Comparison of ENCODE assay signal across 22 cellular contexts in the genomic region with DNA sequence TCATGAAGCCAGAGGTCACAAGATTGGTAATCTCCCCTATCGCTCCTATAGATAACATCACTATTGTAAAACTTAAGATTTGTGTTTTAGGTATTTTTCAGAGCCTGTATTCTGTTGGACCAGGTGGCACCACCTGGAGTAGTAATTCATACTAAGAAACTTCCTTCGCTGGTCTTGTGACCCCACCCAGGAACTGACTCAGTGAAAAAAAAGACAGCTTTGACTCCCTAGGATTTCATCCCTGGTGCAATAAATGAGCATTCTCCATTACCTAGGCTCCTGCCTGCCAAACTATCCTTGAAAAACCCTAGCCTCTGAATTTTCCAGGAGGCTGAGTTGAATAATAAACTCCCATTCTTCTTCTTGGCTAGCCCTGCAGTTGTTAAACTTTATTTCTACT. TPM values are rescaled to one million over a fixed set of nuclear protein-coding genes. Genes with fewer than 3 reads are reported as not detected.
"Had no signal": no experiment of that assay in that cellular context is flagged by ENCODE, and none has a peak within 500 bp of the region (broad histone marks: within the 10 kb centered on the region; RNA-seq: fewer than 3 reads in every experiment).

No MANE protein-coding gene starts in this region.

- H3K36me3 ChIP-seq: esophagus muscularis mucosa had no signal

- H3K9me3 Mint-ChIP-seq: T-helper 1 cell treated with Interleukin-12 subunit alpha and Interleukin-12 subunit beta and Interleukin-4 antibody, amounts not matched to agents 30 μg/mL and 1 μg/mL, for 36 hours had no signal

- H3K27me3 ChIP-seq: esophagus muscularis mucosa had no signal

- DNase-seq: activated CD4-positive, alpha-beta T cell treated with anti-CD3 and anti-CD28 coated beads, Interleukin-2, amount 50 U/mL, for 1 hour; activated CD4-positive, CD25-positive, alpha-beta regulatory T cell treated with anti-CD3 and anti-CD28 coated beads, Interleukin-2, amount 50 U/mL, for 72 hours; activated CD8-positive, alpha-beta memory T cell treated with anti-CD3 and anti-CD28 coated beads, Interleukin-2, amount 50 U/mL, for 48 hours; activated effector memory CD4-positive, alpha-beta T cell treated with anti-CD3 and anti-CD28 coated beads, Interleukin-2, amount 50 U/mL, for 16 hours; activated naive CD4-positive, alpha-beta T cell treated with anti-CD3 and anti-CD28 coated beads, Interleukin-2, amount 50 U/mL, for 16 hours; activated T-cell treated with anti-CD3 and anti-CD28 coated beads, Interleukin-2, amount 50 U/mL, for 48 hours; aorta; cortex of kidney; effector CD4-positive, alpha-beta T cell; left cardiac atrium; midbrain; occipital lobe; retina; stimulated activated CD4-positive, alpha-beta T cell treated with anti-CD3 and anti-CD28 coated beads, Interleukin-12 subunit alpha, Interleukin-12 subunit beta, amount 100 ng/mL, for 4 hours; stimulated activated CD4-positive, alpha-beta T cell treated with anti-CD3 and anti-CD28 coated beads, Interleukin-1b, Interleukin-23, amount 100 ng/mL, for 48 hours; stimulated activated CD8-positive, alpha-beta memory T cell treated with anti-CD3 and anti-CD28 coated beads, Interleukin-4, amount 100 ng/mL, for 48 hours; stimulated activated naive CD4-positive, alpha-beta T cell had no signal

- H3K27ac ChIP-seq: esophagus muscularis mucosa, VCaP had no signal

- H3K4me3 ChIP-seq: esophagus muscularis mucosa had no signal

- ATAC-seq: left cardiac atrium had no signal

- H3K4me3 Mint-ChIP-seq: T-helper 1 cell treated with Interleukin-12 subunit alpha and Interleukin-12 subunit beta and Interleukin-4 antibody, amounts not matched to agents 30 μg/mL and 1 μg/mL, for 36 hours had no signal

- H3K27ac Mint-ChIP-seq: T-helper 1 cell treated with Interleukin-12 subunit alpha and Interleukin-12 subunit beta and Interleukin-4 antibody, amounts not matched to agents 30 μg/mL and 1 μg/mL, for 36 hours had no signal

- H3K4me1 ChIP-seq: esophagus muscularis mucosa had no signal

RNA-seq across cellular contexts. Expression of a gene that starts 10.6 kb away (rescaled TPM):
- total RNA-seq: myocyte had no signal
- polyA plus RNA-seq: neural cell had no signal
